1 cellular context compared by ENCODE assay signal in the genomic region with DNA sequence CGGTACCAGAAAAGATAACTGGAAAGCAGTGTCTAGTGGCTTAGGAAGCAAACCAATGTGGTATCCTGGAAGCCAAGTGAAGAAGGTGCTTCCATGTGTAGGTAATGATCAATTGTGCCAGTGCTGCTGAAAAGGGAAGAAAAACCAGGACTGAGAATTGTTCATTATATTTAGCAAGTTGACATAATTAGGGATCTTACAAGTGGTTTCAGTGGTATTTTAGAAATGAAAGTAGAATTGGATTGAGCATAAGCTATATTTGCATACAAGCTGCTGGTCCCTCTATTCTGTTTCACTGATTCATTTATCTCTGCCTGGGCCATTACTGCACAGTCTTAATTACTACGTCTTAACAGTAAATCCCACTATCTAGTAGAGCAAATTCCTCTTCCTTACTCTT.
TF ChIP-seq lines count a peak whose summit lies in the region.

No MANE protein-coding gene starts in this region.

TF ChIP-seq in GM12878, 131 proteins besides CTCF, POLR2A, EP300 and RAD21 (continued from another document and continues in another):
- TF ChIP-seq MEF2B (IDR thresholded peaks at IDR 0.05; ENCODE audit: partially characterized antibody, poor library complexity, severe bottlenecking) (peak; percentile 85), TCF12 (IDR thresholded peaks at IDR 0.05; ENCODE audit: low read depth, low read length) (peak; percentile 75; the same call in 1 of the 2 replicates), ZNF217 (IDR thresholded peaks at IDR 0.05) (peak; percentile 93), CREM (IDR thresholded peaks at IDR 0.05; ENCODE audit: low read depth) (peak; percentile 72), ATF7 (IDR thresholded peaks at IDR 0.05; ENCODE audit: low read depth) (peak; percentile 91), PKNOX1 (IDR thresholded peaks at IDR 0.05) (peak; percentile 87), HDGF (IDR thresholded peaks at IDR 0.05) (no peak), FOS (IDR thresholded peaks at IDR 0.05; ENCODE audit: borderline replicate concordance, extremely low read depth, insufficient read length) (no peak), SUZ12 (IDR thresholded peaks at IDR 0.05; ENCODE audit: unreplicated experiment) (no peak), ZZZ3 (IDR thresholded peaks at IDR 0.05; ENCODE audit: control insufficient read depth, insufficient read length, low read depth) (no peak), TCF3 (IDR thresholded peaks at IDR 0.05; ENCODE audit: borderline replicate concordance, insufficient read depth, low read depth, low read length) (peak; percentile 60; the same call in 1 of the 2 replicates), RCOR1 (conservative IDR thresholded peaks at IDR 0.05; ENCODE audit: low read depth, low read length) (no peak; the same call in 1 of the 2 replicates), EGR1 (IDR thresholded peaks at IDR 0.05; ENCODE audit: borderline replicate concordance in 1 of 2, low read depth in 2 of 2, low read length in 2 of 2) (no peak), ZBED1 (IDR thresholded peaks at IDR 0.05; ENCODE audit: borderline replicate concordance) (peak; percentile 48; the same call in 1 of the 2 replicates), ESRRA (IDR thresholded peaks at IDR 0.05; ENCODE audit: low read length) (no peak), TARDBP (IDR thresholded peaks at IDR 0.05; ENCODE audit: borderline replicate concordance) (no peak), ZNF384 (IDR thresholded peaks at IDR 0.05; ENCODE audit: borderline replicate concordance, low read depth, low read length) (no peak), SRF (IDR thresholded peaks at IDR 0.05; ENCODE audit: low read depth in 2 of 2, low read length in 2 of 2) (no peak), RELA (IDR thresholded peaks at IDR 0.05; ENCODE audit: borderline replicate concordance, partially characterized antibody) (no peak), NBN (IDR thresholded peaks at IDR 0.05) (no peak; the same call in none of the 2 replicates), MYB (IDR thresholded peaks at IDR 0.05; ENCODE audit: borderline replicate concordance, low read depth, low read length) (no peak), YY1 (IDR thresholded peaks at IDR 0.05; ENCODE audit: low read depth, low read length) (no peak), MTA2 (IDR thresholded peaks at IDR 0.05; ENCODE audit: low read depth) (peak; percentile 98), ELK1 (IDR thresholded peaks at IDR 0.05; ENCODE audit: low read depth, low read length) (no peak), BACH1 (IDR thresholded peaks at IDR 0.05; ENCODE audit: borderline replicate concordance) (peak; percentile 78; the same call in 1 of the 2 replicates), SMARCA5 (IDR thresholded peaks at IDR 0.05) (no peak), ZNF622 (IDR thresholded peaks at IDR 0.05) (no peak), IRF5 (IDR thresholded peaks at IDR 0.05; ENCODE audit: borderline replicate concordance) (no peak), ETV6 (conservative IDR thresholded peaks at IDR 0.05 in 1 of 2, IDR thresholded peaks at IDR 0.05 in 1 of 2; ENCODE audit: borderline replicate concordance in 1 of 2, low read depth in 1 of 2) (peak in 1 of 2 experiments; percentile 59; a peak in 1 of 4 replicates), HDAC2 (IDR thresholded peaks at IDR 0.05) (no peak), ZNF207 (IDR thresholded peaks at IDR 0.05; ENCODE audit: borderline replicate concordance) (no peak), MLLT1 (IDR thresholded peaks at IDR 0.05) (peak; percentile 57; the same call in 1 of the 2 replicates), SREBF2 (IDR thresholded peaks at IDR 0.05; ENCODE audit: low read length) (no peak), NKRF (conservative IDR thresholded peaks at IDR 0.05) (no peak), IKZF1 (conservative IDR thresholded peaks at IDR 0.05) (peak; percentile 95), ASH2L (IDR thresholded peaks at IDR 0.05; ENCODE audit: borderline replicate concordance, low read depth) (no peak), ZNF592 (IDR thresholded peaks at IDR 0.05) (peak; percentile 67; the same call in 1 of the 2 replicates)
- TF ChIP-seq, protein P1, sequence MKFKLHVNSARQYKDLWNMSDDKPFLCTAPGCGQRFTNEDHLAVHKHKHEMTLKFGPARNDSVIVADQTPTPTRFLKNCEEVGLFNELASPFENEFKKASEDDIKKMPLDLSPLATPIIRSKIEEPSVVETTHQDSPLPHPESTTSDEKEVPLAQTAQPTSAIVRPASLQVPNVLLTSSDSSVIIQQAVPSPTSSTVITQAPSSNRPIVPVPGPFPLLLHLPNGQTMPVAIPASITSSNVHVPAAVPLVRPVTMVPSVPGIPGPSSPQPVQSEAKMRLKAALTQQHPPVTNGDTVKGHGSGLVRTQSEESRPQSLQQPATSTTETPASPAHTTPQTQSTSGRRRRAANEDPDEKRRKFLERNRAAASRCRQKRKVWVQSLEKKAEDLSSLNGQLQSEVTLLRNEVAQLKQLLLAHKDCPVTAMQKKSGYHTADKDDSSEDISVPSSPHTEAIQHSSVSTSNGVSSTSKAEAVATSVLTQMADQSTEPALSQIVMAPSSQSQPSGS (IDR thresholded peaks at IDR 0.05; ENCODE audit: low read length): peak; percentile 82
- TF ChIP-seq, protein P2, sequence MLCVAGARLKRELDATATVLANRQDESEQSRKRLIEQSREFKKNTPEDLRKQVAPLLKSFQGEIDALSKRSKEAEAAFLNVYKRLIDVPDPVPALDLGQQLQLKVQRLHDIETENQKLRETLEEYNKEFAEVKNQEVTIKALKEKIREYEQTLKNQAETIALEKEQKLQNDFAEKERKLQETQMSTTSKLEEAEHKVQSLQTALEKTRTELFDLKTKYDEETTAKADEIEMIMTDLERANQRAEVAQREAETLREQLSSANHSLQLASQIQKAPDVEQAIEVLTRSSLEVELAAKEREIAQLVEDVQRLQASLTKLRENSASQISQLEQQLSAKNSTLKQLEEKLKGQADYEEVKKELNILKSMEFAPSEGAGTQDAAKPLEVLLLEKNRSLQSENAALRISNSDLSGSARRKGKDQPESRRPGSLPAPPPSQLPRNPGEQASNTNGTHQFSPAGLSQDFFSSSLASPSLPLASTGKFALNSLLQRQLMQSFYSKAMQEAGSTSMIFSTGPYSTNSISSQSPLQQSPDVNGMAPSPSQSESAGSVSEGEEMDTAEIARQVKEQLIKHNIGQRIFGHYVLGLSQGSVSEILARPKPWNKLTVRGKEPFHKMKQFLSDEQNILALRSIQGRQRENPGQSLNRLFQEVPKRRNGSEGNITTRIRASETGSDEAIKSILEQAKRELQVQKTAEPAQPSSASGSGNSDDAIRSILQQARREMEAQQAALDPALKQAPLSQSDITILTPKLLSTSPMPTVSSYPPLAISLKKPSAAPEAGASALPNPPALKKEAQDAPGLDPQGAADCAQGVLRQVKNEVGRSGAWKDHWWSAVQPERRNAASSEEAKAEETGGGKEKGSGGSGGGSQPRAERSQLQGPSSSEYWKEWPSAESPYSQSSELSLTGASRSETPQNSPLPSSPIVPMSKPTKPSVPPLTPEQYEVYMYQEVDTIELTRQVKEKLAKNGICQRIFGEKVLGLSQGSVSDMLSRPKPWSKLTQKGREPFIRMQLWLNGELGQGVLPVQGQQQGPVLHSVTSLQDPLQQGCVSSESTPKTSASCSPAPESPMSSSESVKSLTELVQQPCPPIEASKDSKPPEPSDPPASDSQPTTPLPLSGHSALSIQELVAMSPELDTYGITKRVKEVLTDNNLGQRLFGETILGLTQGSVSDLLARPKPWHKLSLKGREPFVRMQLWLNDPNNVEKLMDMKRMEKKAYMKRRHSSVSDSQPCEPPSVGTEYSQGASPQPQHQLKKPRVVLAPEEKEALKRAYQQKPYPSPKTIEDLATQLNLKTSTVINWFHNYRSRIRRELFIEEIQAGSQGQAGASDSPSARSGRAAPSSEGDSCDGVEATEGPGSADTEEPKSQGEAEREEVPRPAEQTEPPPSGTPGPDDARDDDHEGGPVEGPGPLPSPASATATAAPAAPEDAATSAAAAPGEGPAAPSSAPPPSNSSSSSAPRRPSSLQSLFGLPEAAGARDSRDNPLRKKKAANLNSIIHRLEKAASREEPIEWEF (IDR thresholded peaks at IDR 0.05; ENCODE audit: insufficient replicate concordance, low read depth, low read length): peak; percentile 91
- TF ChIP-seq, protein P3, sequence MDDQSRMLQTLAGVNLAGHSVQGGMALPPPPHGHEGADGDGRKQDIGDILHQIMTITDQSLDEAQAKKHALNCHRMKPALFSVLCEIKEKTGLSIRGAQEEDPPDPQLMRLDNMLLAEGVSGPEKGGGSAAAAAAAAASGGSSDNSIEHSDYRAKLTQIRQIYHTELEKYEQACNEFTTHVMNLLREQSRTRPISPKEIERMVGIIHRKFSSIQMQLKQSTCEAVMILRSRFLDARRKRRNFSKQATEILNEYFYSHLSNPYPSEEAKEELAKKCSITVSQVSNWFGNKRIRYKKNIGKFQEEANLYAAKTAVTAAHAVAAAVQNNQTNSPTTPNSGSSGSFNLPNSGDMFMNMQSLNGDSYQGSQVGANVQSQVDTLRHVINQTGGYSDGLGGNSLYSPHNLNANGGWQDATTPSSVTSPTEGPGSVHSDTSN (IDR thresholded peaks at IDR 0.05; ENCODE audit: insufficient replicate concordance, low read depth, low read length): peak; percentile 43
